In genomic region chr3:150626148-150626930, GRCh38 we compare ENCODE assay signal across 18 cellular contexts. TPM values are rescaled to one million over a fixed set of nuclear protein-coding genes. Genes with fewer than 3 reads are reported as not detected.
DNase-seq lines count a peak whose midpoint lies in the region; ATAC-seq and TF ChIP-seq lines count a peak whose summit lies in the region.
"Had no signal": no experiment of that assay in that cellular context is flagged by ENCODE, and none has a peak within 500 bp of the region (broad histone marks: within the 10 kb centered on the region; RNA-seq: fewer than 3 reads in every experiment).

No MANE protein-coding gene starts in this region.

- ATAC-seq in activated T-cell treated with anti-CD3 and anti-CD28 coated beads, Interleukin-2, amount 50 U/mL, for 72 hours (replicated peaks in 1 of 2): no peak
- ATAC-seq in CD8-positive, alpha-beta T cell: no peak
- ATAC-seq in activated CD8-positive, alpha-beta memory T cell treated with anti-CD3 and anti-CD28 coated beads, Interleukin-2, amount 10 ng/mL, durations not matched to agents 7 days and 5 days: no peak
- ATAC-seq: A549, Right ventricle myocardium inferior had no signal

- H3K36me3 ChIP-seq in CD8-positive, alpha-beta T cell (ENCODE audit: insufficient read depth, low read length): peaks cover 22% of the 10 kb centered on the region

- peaks cover 7% of the 10 kb centered on the region for H3K4me1 Mint-ChIP-seq in activated T-cell treated with anti-CD3 and anti-CD28 coated beads, Interleukin-2, amount 50 U/mL, for 72 hours (ENCODE audit: low read depth)
- H3K4me1 Mint-ChIP-seq in CD8-positive, alpha-beta T cell (ENCODE audit: low read depth): peaks cover 22% of the 10 kb centered on the region
- H3K4me1 Mint-ChIP-seq in chondrocyte (ENCODE audit: low read depth): peaks cover 57% of the 10 kb centered on the region
- peaks cover 8% of the 10 kb centered on the region for H3K4me1 Mint-ChIP-seq in activated CD8-positive, alpha-beta memory T cell treated with anti-CD3 and anti-CD28 coated beads, Interleukin-2, amount 10 ng/mL, durations not matched to agents 7 days and 5 days

- no peaks in the 10 kb centered on the region for H3K9me3 ChIP-seq in CD8-positive, alpha-beta T cell (ENCODE audit: low read length)
- H3K9me3 ChIP-seq: A549, BLaER1 had no signal

- H3K36me3 Mint-ChIP-seq in activated T-cell treated with anti-CD3 and anti-CD28 coated beads, Interleukin-2, amount 50 U/mL, for 72 hours (ENCODE audit: insufficient read depth in 2 of 2): peaks cover 10 to 24% of the 10 kb centered on the region in 2 donors
- peaks cover 57% of the 10 kb centered on the region for H3K36me3 Mint-ChIP-seq in CD8-positive, alpha-beta T cell
- peaks cover 23% of the 10 kb centered on the region for H3K36me3 Mint-ChIP-seq in chondrocyte (ENCODE audit: low read depth)
- H3K36me3 Mint-ChIP-seq in activated CD8-positive, alpha-beta memory T cell treated with anti-CD3 and anti-CD28 coated beads, Interleukin-2, amount 10 ng/mL, durations not matched to agents 7 days and 5 days: peaks cover 49% of the 10 kb centered on the region

- H3K4me3 Mint-ChIP-seq in activated T-cell treated with anti-CD3 and anti-CD28 coated beads, Interleukin-2, amount 50 U/mL, for 72 hours: no peak overlapping the region
- H3K4me3 Mint-ChIP-seq in CD8-positive, alpha-beta T cell: no peak overlapping the region
- H3K4me3 Mint-ChIP-seq in chondrocyte (ENCODE audit: unreplicated experiment): no peak overlapping the region
- no peak overlapping the region for H3K4me3 Mint-ChIP-seq in activated CD8-positive, alpha-beta memory T cell treated with anti-CD3 and anti-CD28 coated beads, Interleukin-2, amount 10 ng/mL, durations not matched to agents 7 days and 5 days
- H3K4me3 Mint-ChIP-seq: CD4-positive, alpha-beta memory T cell had no signal

- no peaks in the 10 kb centered on the region for H3K27me3 ChIP-seq in CD8-positive, alpha-beta T cell (ENCODE audit: insufficient read depth, low read length)
- H3K27me3 ChIP-seq: BLaER1 had no signal

- no peak overlapping the region for H3K4me3 ChIP-seq in CD8-positive, alpha-beta T cell (ENCODE audit: low read depth, low read length)
- H3K4me3 ChIP-seq: A549, BLaER1 had no signal

- H3K27ac Mint-ChIP-seq in activated T-cell treated with anti-CD3 and anti-CD28 coated beads, Interleukin-2, amount 50 U/mL, for 72 hours: peak overlapping the region; percentile 66
- H3K27ac Mint-ChIP-seq in CD8-positive, alpha-beta T cell: peak overlapping the region; percentile 2
- peak overlapping the region; percentile 11 for H3K27ac Mint-ChIP-seq in chondrocyte (ENCODE audit: unreplicated experiment)
- no peak overlapping the region for H3K27ac Mint-ChIP-seq in activated CD8-positive, alpha-beta memory T cell treated with anti-CD3 and anti-CD28 coated beads, Interleukin-2, amount 10 ng/mL, durations not matched to agents 7 days and 5 days

- CTCF ChIA-PET in CD8-positive, alpha-beta T cell (lab: Charles Lee): no interaction called here
- CTCF ChIA-PET in activated CD8-positive, alpha-beta memory T cell treated with anti-CD3 and anti-CD28 coated beads, Interleukin-2, amount 10 ng/mL, durations not matched to agents 7 days and 5 days (lab: Charles Lee): interaction anchor here (0.9 to 1.2 kb wide), 3 partner anchors 8 to 23 kb away, joined by 3 to 4 read pairs (median 3); partner anchors contain the start of gene SELENOT

- intact Hi-C loops in CD8-positive, alpha-beta T cell (cut with DNase I, micrococcal nuclease): no loop called here

- no peak for DNase-seq in activated T-cell treated with anti-CD3 and anti-CD28 coated beads, Interleukin-2, amount 50 U/mL, for 72 hours
- DNase-seq in activated T-cell treated with anti-CD3 and anti-CD28 coated beads, Interleukin-2, amount 50 U/mL, for 1 hour: no peak
- DNase-seq in CD8-positive, alpha-beta T cell: no peak
- DNase-seq in SK-MEL-5 (ENCODE audit: low read depth, low spot score): peak; percentile 78
- no peak for DNase-seq in chondrocyte (ENCODE audit: low spot score)
- DNase-seq in activated CD8-positive, alpha-beta memory T cell treated with anti-CD3 and anti-CD28 coated beads, Interleukin-2, amount 10 ng/mL, durations not matched to agents 7 days and 5 days: no peak
- no peak for DNase-seq in KBM-7
- no peak for DNase-seq in activated CD4-positive, CD25-positive, alpha-beta regulatory T cell (lab: John Stamatoyannopoulos, UW)
- DNase-seq: CD4-positive, alpha-beta memory T cell; KG1; NCI-H1105 treated with DMSO at 0.1 percent for 48 hours; NCI-H1694 treated with DMSO at 0.1 percent for 48 hours; NCI-H510A; NCI-H748 treated with DMSO at 0.1 percent for 48 hours; NK-92 treated with Interleukin-12 subunit alpha and Interleukin-12 subunit beta, amount 100 ng/mL, for 24 hours had no signal

- in situ Hi-C loops in SK-MEL-5 (cut with HindIII; ENCODE audit: low pct_unique_long_range_greater_than_20kb, low sequenced_read_pairs) (no loop called here), KBM-7 (cut with MboI; ENCODE audit: low pct_unique_long_range_greater_than_20kb, low sequenced_read_pairs) (no loop called here)

- no peaks in the 10 kb centered on the region for H3K4me1 ChIP-seq in CD8-positive, alpha-beta T cell (ENCODE audit: insufficient read depth, low read length)
- H3K4me1 ChIP-seq: BLaER1 had no signal

- TF ChIP-seq CTCF in CD8-positive, alpha-beta T cell (IDR thresholded peaks at IDR 0.05): no peak
- no peak for TF ChIP-seq CTCF in chondrocyte (IDR thresholded peaks at IDR 0.05)

- no peak overlapping the region for H3K27ac ChIP-seq in CD8-positive, alpha-beta T cell (ENCODE audit: low read depth, low read length)
- H3K27ac ChIP-seq: A549, BLaER1 had no signal

- POLR2A ChIA-PET in CD8-positive, alpha-beta T cell (lab: Charles Lee): interaction anchor here (0.7 kb wide), 1 partner anchor 9 kb away, joined by 3 read pairs; no protein-coding TSS in a partner anchor

- H3K9me3 Mint-ChIP-seq in activated T-cell treated with anti-CD3 and anti-CD28 coated beads, Interleukin-2, amount 50 U/mL, for 72 hours: no peaks in the 10 kb centered on the region
- no peaks in the 10 kb centered on the region for H3K9me3 Mint-ChIP-seq in CD8-positive, alpha-beta T cell
- no peaks in the 10 kb centered on the region for H3K9me3 Mint-ChIP-seq in chondrocyte (ENCODE audit: low read depth)
- H3K9me3 Mint-ChIP-seq in activated CD8-positive, alpha-beta memory T cell treated with anti-CD3 and anti-CD28 coated beads, Interleukin-2, amount 10 ng/mL, durations not matched to agents 7 days and 5 days (ENCODE audit: low read depth): no peaks in the 10 kb centered on the region
- H3K9me3 Mint-ChIP-seq: CD4-positive, alpha-beta memory T cell had no signal

- H3K27me3 Mint-ChIP-seq in activated T-cell treated with anti-CD3 and anti-CD28 coated beads, Interleukin-2, amount 50 U/mL, for 72 hours (ENCODE audit: low read depth): no peaks in the 10 kb centered on the region
- H3K27me3 Mint-ChIP-seq in CD8-positive, alpha-beta T cell (ENCODE audit: low read depth): no peaks in the 10 kb centered on the region
- no peaks in the 10 kb centered on the region for H3K27me3 Mint-ChIP-seq in chondrocyte (ENCODE audit: low read depth)
- H3K27me3 Mint-ChIP-seq in activated CD8-positive, alpha-beta memory T cell treated with anti-CD3 and anti-CD28 coated beads, Interleukin-2, amount 10 ng/mL, durations not matched to agents 7 days and 5 days: no peaks in the 10 kb centered on the region
- H3K27me3 Mint-ChIP-seq: CD4-positive, alpha-beta memory T cell had no signal

RNA-seq across cellular contexts. Expression of gene SELENOT, which starts 23.2 kb away (rescaled TPM):
- total RNA-seq in activated T-cell treated with anti-CD3 and anti-CD28 coated beads, Interleukin-2, amount 50 U/mL, for 72 hours: 100 to 1,000 TPM in 1 of 2 donors, 10 to 100 TPM in 1; 95.9 to 104 TPM
- 100 to 1,000 TPM; 130 to 139 TPM for total RNA-seq in CD8-positive, alpha-beta T cell
- total RNA-seq in SK-MEL-5 (2014; rRNA removed; shearing (Covaris generic)): 176 and 191 TPM in 2 replicates
- polyA plus RNA-seq in SK-MEL-5 (2015; cell fraction: cytosol; rRNA removed): 154 and 162 TPM in 2 replicates
- polyA plus RNA-seq in SK-MEL-5 (2015; cell fraction: nucleus; rRNA removed): 20.6 and 44.9 TPM in 2 replicates
- 70.5 to 83.8 TPM (median 79.1 TPM) in 3 replicates for total RNA-seq in chondrocyte
- 100 to 1,000 TPM in 1 of 2 experiments, 10 to 100 TPM in 1; 98.5 to 130 TPM for total RNA-seq in activated CD8-positive, alpha-beta memory T cell treated with anti-CD3 and anti-CD28 coated beads, Interleukin-2, amount 10 ng/mL, durations not matched to agents 7 days and 5 days
